In the genomic region with DNA sequence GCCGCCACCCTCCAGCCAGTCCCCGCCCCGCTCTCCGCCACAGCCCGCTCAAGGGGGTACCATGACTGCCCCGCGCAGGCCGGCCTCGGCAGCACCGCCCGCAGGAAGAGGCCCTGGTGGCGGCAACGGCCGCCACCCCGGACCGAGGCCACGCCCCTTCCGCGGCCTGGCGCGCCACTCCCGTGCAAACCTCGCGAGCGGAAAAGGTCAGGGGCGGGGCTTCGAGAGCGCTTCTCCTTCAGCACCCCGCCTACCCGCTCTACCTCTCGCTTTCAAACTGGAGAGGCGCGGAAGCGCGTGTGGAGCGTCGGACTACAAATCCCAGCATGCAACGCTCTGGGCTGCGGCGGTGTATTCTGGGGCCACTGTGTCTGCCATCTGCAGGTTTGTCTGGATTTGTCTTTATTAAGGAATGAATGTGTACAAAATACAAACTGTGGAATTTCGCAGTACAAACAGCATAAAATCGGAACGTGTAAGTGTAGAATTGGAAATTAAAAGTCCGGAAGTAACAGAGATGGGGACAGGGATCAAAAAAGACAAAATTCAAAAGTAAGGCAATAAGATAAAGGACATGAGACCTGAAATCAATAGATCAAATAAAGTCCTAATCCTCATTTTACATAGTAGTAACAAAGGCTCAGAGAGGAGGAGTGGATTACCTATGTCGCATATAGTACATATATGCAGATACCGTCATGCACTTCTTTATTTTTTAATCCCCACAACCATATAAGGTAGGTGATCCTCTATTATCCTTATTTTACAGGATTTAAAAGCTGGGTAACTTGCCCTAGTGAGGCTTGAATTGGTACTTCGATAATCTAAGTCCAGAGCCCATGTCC, we compare ENCODE assay signal across 8 cellular contexts. TPM values are rescaled to one million over a fixed set of nuclear protein-coding genes. Genes with fewer than 3 reads are reported as not detected.
A peak's percentile ranks its signal among the peaks of the same experiment; 100 is the strongest.
DNase-seq lines count a peak whose midpoint lies in the region; ATAC-seq and TF ChIP-seq lines count a peak whose summit lies in the region.

No MANE protein-coding gene starts in this region.

- no peak overlapping the region for H3K56ac ChIP-seq in H9 (ENCODE audit: insufficient read length, low read depth, low read length)

- peak overlapping the region; percentile 87 to 92 for H3K4me3 Mint-ChIP-seq in H9
- peak overlapping the region; percentile 95 for H3K4me3 Mint-ChIP-seq in natural killer cell treated with Interleukin-12 subunit alpha and Interleukin-12 subunit beta and Interleukin-15 and Interleukin-18, amount 100 ng/mL, for 72 hours

- no peak overlapping the region for H4K5ac ChIP-seq in H9 (ENCODE audit: insufficient read length, low read depth, low read length)

- H2BK120ac ChIP-seq in H9 (ENCODE audit: low read depth, low read length, poor library complexity, severe bottlenecking): no peak overlapping the region

- no peaks in the 10 kb centered on the region for H3K27me3 Mint-ChIP-seq in H9 (ENCODE audit: low read depth)
- H3K27me3 Mint-ChIP-seq in natural killer cell treated with Interleukin-12 subunit alpha and Interleukin-12 subunit beta and Interleukin-15 and Interleukin-18, amount 100 ng/mL, for 72 hours: no peaks in the 10 kb centered on the region

- H3K9me3 Mint-ChIP-seq in H9: peaks cover 0 to under 1% of the 10 kb centered on the region in 2 experiments; a peak in 2 of 5 replicates
- peaks cover 3% of the 10 kb centered on the region for H3K9me3 Mint-ChIP-seq in natural killer cell treated with Interleukin-12 subunit alpha and Interleukin-12 subunit beta and Interleukin-15 and Interleukin-18, amount 100 ng/mL, for 72 hours

- H3K36me3 Mint-ChIP-seq in H9 (ENCODE audit: insufficient read depth in 1 of 3, low read depth in 3 of 3): peaks cover 2 to 12% (median 6%) of the 10 kb centered on the region in 3 experiments; a peak in 4 of 7 replicates
- peaks cover 17% of the 10 kb centered on the region for H3K36me3 Mint-ChIP-seq in natural killer cell treated with Interleukin-12 subunit alpha and Interleukin-12 subunit beta and Interleukin-15 and Interleukin-18, amount 100 ng/mL, for 72 hours

- no peak overlapping the region for H3K4ac ChIP-seq in H9 (ENCODE audit: low read depth, low read length)

- ATAC-seq in RWPE2 (ENCODE audit: low read depth): peak; percentile 94
- ATAC-seq in natural killer cell treated with Interleukin-12 subunit alpha and Interleukin-12 subunit beta and Interleukin-15 and Interleukin-18, amount 100 ng/mL, for 72 hours: peak; percentile 98

- H3K4me3 ChIP-seq in Loucy (ENCODE audit: low read length, poor library complexity, severe bottlenecking) (peak overlapping the region; percentile 100), RWPE2 (ENCODE audit: severe bottlenecking) (peak overlapping the region; percentile 82), fibroblast of pulmonary artery (replicated peaks; ENCODE audit: low read depth, low read length) (peak overlapping the region; percentile 84)

- no peak overlapping the region for H2AK5ac ChIP-seq in H9 (ENCODE audit: insufficient read length, low read length)

- no peak overlapping the region for H2BK20ac ChIP-seq in H9 (ENCODE audit: low read depth, low read length, poor library complexity, severe bottlenecking)

- no peak overlapping the region for H3T11ph ChIP-seq in H9 (ENCODE audit: low read length)

- H3K27ac Mint-ChIP-seq in H9: peak overlapping the region; percentile 41 to 77 (median 49); a peak in 4 of 7 replicates
- H3K27ac Mint-ChIP-seq in natural killer cell treated with Interleukin-12 subunit alpha and Interleukin-12 subunit beta and Interleukin-15 and Interleukin-18, amount 100 ng/mL, for 72 hours: peak overlapping the region; percentile 76 to 87

- no peaks in the 10 kb centered on the region for H3F3A ChIP-seq in Loucy (ENCODE audit: low read depth)

- no peak overlapping the region for H4K91ac ChIP-seq in H9 (ENCODE audit: insufficient read length, low read depth, low read length)

- H3K4me2 ChIP-seq in H9 (ENCODE audit: insufficient read depth, insufficient read length, low read length) (peak overlapping the region; percentile 77), Loucy (ENCODE audit: low read depth, low read length, poor library complexity, severe bottlenecking) (peak overlapping the region; percentile 81)

- H3K4me1 Mint-ChIP-seq in H9: peaks cover 63 to 69% of the 10 kb centered on the region in 2 experiments
- peaks cover 32 to 38% of the 10 kb centered on the region in 2 donors for H3K4me1 Mint-ChIP-seq in natural killer cell treated with Interleukin-12 subunit alpha and Interleukin-12 subunit beta and Interleukin-15 and Interleukin-18, amount 100 ng/mL, for 72 hours (ENCODE audit: low read depth in 2 of 2)

- H2BK15ac ChIP-seq in H9 (ENCODE audit: low read depth, low read length): no peak overlapping the region

- H2BK12ac ChIP-seq in H9 (ENCODE audit: insufficient read length, low read depth, low read length): no peak overlapping the region

- H3K9ac ChIP-seq in ES-I3 (ENCODE audit: low read depth, low read length): peak overlapping the region; percentile 98; the same call in 1 of the 2 replicates
- no peak overlapping the region for H3K9ac ChIP-seq in H9 (ENCODE audit: extremely low read depth, insufficient read length, low read length)
- peak overlapping the region; percentile 96 for H3K9ac ChIP-seq in Loucy (ENCODE audit: low read depth, low read length, poor library complexity, severe bottlenecking)

- H3K79me1 ChIP-seq in H9 (ENCODE audit: insufficient read depth, low read depth, low read length, poor library complexity, severe bottlenecking): no peaks in the 10 kb centered on the region

- H3K79me2 ChIP-seq in H9 (ENCODE audit: insufficient read depth, low read length): peaks cover 15% of the 10 kb centered on the region; the same call in 1 of the 2 replicates
- peaks cover 44% of the 10 kb centered on the region for H3K79me2 ChIP-seq in Loucy (ENCODE audit: insufficient read depth, low read length)

- TF ChIP-seq CTCF in H9 (conservative IDR thresholded peaks at IDR 0.05) (peak; percentile 57), Loucy (conservative IDR thresholded peaks at IDR 0.05; ENCODE audit: low read length) (peak; percentile 51), RWPE2 (IDR thresholded peaks at IDR 0.05; ENCODE audit: poor library complexity, severe bottlenecking) (peak; percentile 57), fibroblast of pulmonary artery (IDR thresholded peaks at IDR 0.05; ENCODE audit: low read length, missing control alignments) (peak; percentile 35)

- no peak overlapping the region for H3K14ac ChIP-seq in H9 (ENCODE audit: insufficient read depth, low read length)

- DNase-seq in H9 (peak; percentile 99), RWPE2 (ENCODE audit: low spot score) (peak; percentile 96), fibroblast of pulmonary artery (ENCODE audit: low read depth) (peak; percentile 100)
- peak; percentile 98 for DNase-seq in activated effector memory CD4-positive, alpha-beta T cell treated with Interleukin-2 at 50 U/mL for 16 hours
- peak; percentile 100 for DNase-seq in natural killer cell treated with Interleukin-12 subunit alpha and Interleukin-12 subunit beta and Interleukin-15 and Interleukin-18, amount 100 ng/mL, for 72 hours (ENCODE audit: low spot score)
- DNase-seq in stimulated activated naive CD4-positive, alpha-beta T cell treated with Interleukin-2 at 50 U/mL for 16 hours (lab: John Stamatoyannopoulos, UW): peak; percentile 99

- H3K36me3 ChIP-seq in ES-I3 (ENCODE audit: insufficient read depth, low read length) (no peaks in the 10 kb centered on the region), Loucy (ENCODE audit: insufficient read depth, low read length) (no peaks in the 10 kb centered on the region), RWPE2 (ENCODE audit: low read depth) (peaks cover 29% of the 10 kb centered on the region)

- no peaks in the 10 kb centered on the region for H3K27me3 ChIP-seq in H9 (ENCODE audit: insufficient read depth, low read length)
- H3K27me3 ChIP-seq in Loucy (ENCODE audit: insufficient read depth, low read length, poor library complexity, severe bottlenecking): no peaks in the 10 kb centered on the region
- H3K27me3 ChIP-seq in RWPE2 (ENCODE audit: insufficient read depth, poor library complexity, severe bottlenecking): no peaks in the 10 kb centered on the region

- no peak overlapping the region for H3K23ac ChIP-seq in H9 (ENCODE audit: insufficient read length, low read depth, low read length)

- no peaks in the 10 kb centered on the region for H4K20me1 ChIP-seq in H9 (ENCODE audit: control insufficient read depth, insufficient read depth, insufficient read length)
- H4K20me1 ChIP-seq in Loucy (ENCODE audit: insufficient read depth, low read length, poor library complexity, severe bottlenecking): peaks cover 36% of the 10 kb centered on the region

- H3K9me2 ChIP-seq in Loucy (replicated peaks; ENCODE audit: low read depth, low read length): no peaks in the 10 kb centered on the region

- peaks cover 32% of the 10 kb centered on the region for H3K4me1 ChIP-seq in ES-I3 (ENCODE audit: insufficient read depth, low read length)
- peaks cover 11% of the 10 kb centered on the region; the same call in 1 of the 2 replicates for H3K4me1 ChIP-seq in H9 (ENCODE audit: insufficient read depth, low read length)
- H3K4me1 ChIP-seq in Loucy (ENCODE audit: insufficient read depth, low read length, poor library complexity, severe bottlenecking): peaks cover 44% of the 10 kb centered on the region
- peaks cover 26% of the 10 kb centered on the region for H3K4me1 ChIP-seq in RWPE2 (ENCODE audit: insufficient read depth, poor library complexity, severe bottlenecking)

- H3K27ac ChIP-seq in H9 (ENCODE audit: insufficient read length, low read depth, low read length) (no peak overlapping the region), RWPE2 (ENCODE audit: poor library complexity, severe bottlenecking) (peak overlapping the region; percentile 78)

- WGBS in H9 (ENCODE audit: extremely low coverage, insufficient read length, low lambda C conversion rate): no CpG with 5 or more reads among the region's 47 CpGs

- no peak overlapping the region for H3K18ac ChIP-seq in H9 (ENCODE audit: insufficient read length, low read depth, low read length)

- no peak overlapping the region for H2BK5ac ChIP-seq in H9 (ENCODE audit: insufficient read length, low read length)

- no peak overlapping the region for H2AFZ ChIP-seq in H9 (ENCODE audit: low read length)
- H2AFZ ChIP-seq in Loucy (ENCODE audit: low read length): peak overlapping the region; percentile 77

- no peaks in the 10 kb centered on the region for H3K9me3 ChIP-seq in ES-I3 (ENCODE audit: control insufficient read depth, insufficient read depth, low read length)
- no peaks in the 10 kb centered on the region for H3K9me3 ChIP-seq in H9 (ENCODE audit: control insufficient read depth, low read depth, low read length)
- no peaks in the 10 kb centered on the region for H3K9me3 ChIP-seq in Loucy (ENCODE audit: insufficient read depth, low read depth, low read length)
- no peaks in the 10 kb centered on the region for H3K9me3 ChIP-seq in RWPE2 (ENCODE audit: severe bottlenecking)

- no peak overlapping the region for H4K8ac ChIP-seq in H9 (replicated peaks; ENCODE audit: insufficient read length, low read depth, low read length)

- peaks cover 12% of the 10 kb centered on the region for H3K23me2 ChIP-seq in H9 (ENCODE audit: insufficient read length, low read depth, low read length, poor library complexity, severe bottlenecking)

RNA-seq across cellular contexts. Expression of a gene that starts 0.5 kb away (rescaled TPM):
- total RNA-seq in H9 (2021): 65.4 and 70.1 TPM in 2 replicates
- total RNA-seq in natural killer cell treated with Interleukin-12 subunit alpha and Interleukin-12 subunit beta and Interleukin-15 and Interleukin-18, amount 100 ng/mL, for 72 hours: 10 to 100 TPM; 45.0 to 51.0 TPM

RNA-seq across cellular contexts. Expression of a gene that starts 8.9 kb away (rescaled TPM):
- total RNA-seq in H9 (2021): 0.31 and 0.55 TPM in 2 replicates
- under 1 TPM; 0.64 to 0.78 TPM for total RNA-seq in natural killer cell treated with Interleukin-12 subunit alpha and Interleukin-12 subunit beta and Interleukin-15 and Interleukin-18, amount 100 ng/mL, for 72 hours
